Comparison of ENCODE assay signal across 26 cellular contexts in genomic region chr14:23138173-23138535, GRCh38. TPM values are rescaled to one million over a fixed set of nuclear protein-coding genes. Genes with fewer than 3 reads are reported as not detected.
A peak's percentile ranks its signal among the peaks of the same experiment; 100 is the strongest.
DNase-seq lines count a peak whose midpoint lies in the region; ATAC-seq, FAIRE-seq and TF ChIP-seq lines count a peak whose summit lies in the region.
"Had no signal": no experiment of that assay in that cellular context is flagged by ENCODE, and none has a peak within 500 bp of the region (broad histone marks: within the 10 kb centered on the region; RNA-seq: fewer than 3 reads in every experiment).

No MANE protein-coding gene starts in this region.

- FAIRE-seq in endothelial cell of umbilical vein (lab: Jason Lieb, UNC), result peak; percentile 75
- FAIRE-seq: GM12892, kidney had no signal

- H3K4me3 ChIP-seq in endothelial cell of umbilical vein (replicated peaks in 1 of 3; ENCODE audit: insufficient read depth in 1 of 3, low read depth in 1 of 3, low read length in 3 of 3) (no peak overlapping the region), stomach (no peak overlapping the region)
- H3K4me3 ChIP-seq: lower lobe of right lung, upper lobe of left lung had no signal

- dilution Hi-C loops in endothelial cell of umbilical vein (cut with MboI; ENCODE audit: extremely low pct_ligation_motif_present, low sequenced_read_pairs), result no loop called here

- TF ChIP-seq POLR2A in endothelial cell of umbilical vein (IDR thresholded peaks at IDR 0.05; ENCODE audit: low read depth, low read length) (no peak), stomach (IDR thresholded peaks at IDR 0.05) (no peak)

- H3K4me3 Mint-ChIP-seq in activated CD4-positive, alpha-beta T cell treated with anti-CD3 and anti-CD28 coated beads, Interleukin-2, amount 10 ng/mL, durations not matched to agents 7 days and 5 days, result no peak overlapping the region
- H3K4me3 Mint-ChIP-seq: neural crest cell had no signal

- H3K27ac Mint-ChIP-seq in activated CD4-positive, alpha-beta T cell treated with anti-CD3 and anti-CD28 coated beads, Interleukin-2, amount 10 ng/mL, durations not matched to agents 7 days and 5 days, result no peak overlapping the region

- H3K9me1 ChIP-seq in endothelial cell of umbilical vein (replicated peaks; ENCODE audit: control insufficient read depth, extremely low read depth, insufficient read depth, low read length), result no peaks in the 10 kb centered on the region

- H3K4me1 ChIP-seq in endothelial cell of umbilical vein (ENCODE audit: control insufficient read depth, extremely low read depth, insufficient read depth, low read length) (peaks cover 8% of the 10 kb centered on the region), stomach (peaks cover 16 to 60% (median 33%) of the 10 kb centered on the region in 4 donors)

- H3K79me2 ChIP-seq in endothelial cell of umbilical vein (ENCODE audit: control insufficient read depth, insufficient read depth, low read length), result no peaks in the 10 kb centered on the region

- H3K9ac ChIP-seq in endothelial cell of umbilical vein (replicated peaks; ENCODE audit: extremely low read depth, insufficient read depth, low read length), result no peak overlapping the region
- H3K9ac ChIP-seq: KMS-11 had no signal

- H2AFZ ChIP-seq in endothelial cell of umbilical vein (ENCODE audit: low read depth, low read length), result peak overlapping the region; percentile 76

- no peak for TF ChIP-seq EP300 in stomach (IDR thresholded peaks at IDR 0.05)

- peaks cover 2% of the 10 kb centered on the region for H3K27me3 Mint-ChIP-seq in activated CD4-positive, alpha-beta T cell treated with anti-CD3 and anti-CD28 coated beads, Interleukin-2, amount 10 ng/mL, durations not matched to agents 7 days and 5 days

- no peak overlapping the region for H3K27ac ChIP-seq in endothelial cell of umbilical vein (ENCODE audit: insufficient read depth, low read depth, low read length)
- peak overlapping the region; percentile 39 to 93 (median 51) for H3K27ac ChIP-seq in stomach
- H3K27ac ChIP-seq: 22Rv1, KMS-11, lower lobe of right lung, upper lobe of left lung had no signal

- H3K9me3 ChIP-seq in endothelial cell of umbilical vein (replicated peaks; ENCODE audit: control insufficient read depth, insufficient read depth, low read length) (no peaks in the 10 kb centered on the region), stomach (no peaks in the 10 kb centered on the region)
- H3K9me3 ChIP-seq: lower lobe of right lung, upper lobe of left lung had no signal

- no peaks in the 10 kb centered on the region for H3K36me3 ChIP-seq in endothelial cell of umbilical vein (ENCODE audit: control insufficient read depth in 2 of 2, extremely low read depth in 1 of 2, insufficient read depth in 2 of 2, low read length in 2 of 2)
- H3K36me3 ChIP-seq in stomach, result peaks cover 25 to 70% (median 62%) of the 10 kb centered on the region in 4 donors

- intact Hi-C loops in Right ventricle myocardium inferior (cut with DNase I), result no loop called here
- intact Hi-C loops in cardiac septum (cut with DNase I), result no loop called here
- intact Hi-C loops in endothelial cell of umbilical vein (cut with micrococcal nuclease), result no loop called here
- intact Hi-C loops in stomach (cut with DNase I; ENCODE audit: low total_unique reads), result no loop called here

- no peaks in the 10 kb centered on the region for H3K9me3 Mint-ChIP-seq in activated CD4-positive, alpha-beta T cell treated with anti-CD3 and anti-CD28 coated beads, Interleukin-2, amount 10 ng/mL, durations not matched to agents 7 days and 5 days
- H3K9me3 Mint-ChIP-seq: activated naive CD4-positive, alpha-beta T cell treated with anti-CD3 and anti-CD28 coated beads, Interleukin-2, amount 50 U/mL, for 72 hours; neural crest cell had no signal

- CTCF ChIA-PET in endothelial cell of umbilical vein (lab: Charles Lee), result interaction anchor here (0.8 to 2.4 kb wide), 6 partner anchors 17 to 48 kb away, joined by 3 to 20 read pairs (median 3); partner anchors contain the start of gene SLC7A8
- CTCF ChIA-PET in activated CD4-positive, alpha-beta T cell treated with anti-CD3 and anti-CD28 coated beads, Interleukin-2, amount 10 ng/mL, durations not matched to agents 7 days and 5 days (lab: Charles Lee), result interaction anchor here (3.0 kb wide), 1 partner anchor 17 kb away, joined by 11 read pairs; no protein-coding TSS in a partner anchor

- no peaks in the 10 kb centered on the region for H4K20me1 ChIP-seq in endothelial cell of umbilical vein (replicated peaks; ENCODE audit: control insufficient read depth, extremely low read depth, insufficient read depth, low read length)

- BruUV-seq in endothelial cell of umbilical vein (replicated peaks; lab: Mats Ljungman, UMichigan), result no TSS peak

- DNase-seq in Right ventricle myocardium inferior (ENCODE audit: missing footprints), result peak; percentile 17
- DNase-seq in cardiac septum (ENCODE audit: low spot score), result no peak
- DNase-seq in endothelial cell of umbilical vein (ENCODE audit: low read depth, low spot score), result peak; percentile 49
- peak; percentile 37 for DNase-seq in islet precursor cell
- DNase-seq in stomach, result no peak
- DNase-seq in activated gamma-delta T cell (lab: John Stamatoyannopoulos, UW), result no peak
- DNase-seq in cortex of kidney (lab: John Stamatoyannopoulos, UW), result no peak
- no peak for DNase-seq in activated CD4-positive, alpha-beta T cell treated with anti-CD3 and anti-CD28 coated beads, Interleukin-2, amount 10 ng/mL, durations not matched to agents 7 days and 5 days
- DNase-seq: central memory CD4-positive, alpha-beta T cell; GOT3; kidney; lower lobe of right lung; MV-4-11; NCI-H146; NCI-H2171; NCI-H526 treated with DMSO at 0.1 percent for 48 hours had no signal

- no peaks in the 10 kb centered on the region for H3K36me3 Mint-ChIP-seq in activated CD4-positive, alpha-beta T cell treated with anti-CD3 and anti-CD28 coated beads, Interleukin-2, amount 10 ng/mL, durations not matched to agents 7 days and 5 days (ENCODE audit: low read depth)
- H3K36me3 Mint-ChIP-seq: activated naive CD4-positive, alpha-beta T cell treated with anti-CD3 and anti-CD28 coated beads, Interleukin-2, amount 50 U/mL, for 72 hours had no signal

- no peak overlapping the region for H3K4me2 ChIP-seq in endothelial cell of umbilical vein (ENCODE audit: insufficient read depth, low read length)
- H3K4me2 ChIP-seq: KMS-11 had no signal

- H3K27me3 ChIP-seq in endothelial cell of umbilical vein (ENCODE audit: control insufficient read depth in 2 of 2, insufficient read depth in 2 of 2, low read length in 2 of 2) (no peaks in the 10 kb centered on the region), stomach (no peaks in the 10 kb centered on the region)
- H3K27me3 ChIP-seq: upper lobe of left lung had no signal

- POLR2A ChIA-PET in endothelial cell of umbilical vein (lab: Charles Lee), result no interaction called here
- POLR2A ChIA-PET in activated CD4-positive, alpha-beta T cell treated with anti-CD3 and anti-CD28 coated beads, Interleukin-2, amount 10 ng/mL, durations not matched to agents 7 days and 5 days (lab: Charles Lee), result no interaction called here

- H3K4me1 Mint-ChIP-seq in activated CD4-positive, alpha-beta T cell treated with anti-CD3 and anti-CD28 coated beads, Interleukin-2, amount 10 ng/mL, durations not matched to agents 7 days and 5 days, result no peaks in the 10 kb centered on the region
- H3K4me1 Mint-ChIP-seq: neural crest cell had no signal

- ATAC-seq in Right ventricle myocardium inferior, result no peak
- ATAC-seq: activated naive CD4-positive, alpha-beta T cell treated with anti-CD3 and anti-CD28 coated beads, Interleukin-2, amount 50 U/mL, for 72 hours; SK-N-SH treated with all-trans-retinoic acid at 6 μM for 48 hours had no signal

- TF ChIP-seq CTCF in endothelial cell of umbilical vein (IDR thresholded peaks at IDR 0.05; ENCODE audit: extremely low read depth in 1 of 2, insufficient read depth in 1 of 2, low read depth in 1 of 2, low read length in 2 of 2), result no peak
- no peak for TF ChIP-seq CTCF in stomach (IDR thresholded peaks at IDR 0.05)

- WGBS in stomach, 5 donors, result 33 to 46% (median 44%) methylated on average over 1 of the region's 1 CpG

RNA-seq across cellular contexts. Expression of gene CEBPE, which starts 19.1 kb away (rescaled TPM):
- total RNA-seq in Right ventricle myocardium inferior (not detected), cardiac septum (not detected), endothelial cell of umbilical vein (not detected in 2 replicates), stomach (not detected)
- polyA plus RNA-seq in endothelial cell of umbilical vein (not detected in 2 replicates), stomach (under 1 TPM in 1 of 3 donors, not detected in 2; 0.37 TPM)
- polyA plus RNA-seq in endothelial cell of umbilical vein (2011; cell fraction: cytosol; rRNA removed), result not detected in 2 replicates
- polyA plus RNA-seq in endothelial cell of umbilical vein (2011; cell fraction: nucleus; rRNA removed), result not detected in 2 replicates
- not detected in 2 replicates for polyA plus RNA-seq in endothelial cell of umbilical vein (2012)
- not detected in 2 replicates for polyA minus RNA-seq in endothelial cell of umbilical vein
- polyA minus RNA-seq in endothelial cell of umbilical vein (2011; cell fraction: cytosol; rRNA and poly(A)+ RNA removed), result not detected
- polyA minus RNA-seq in endothelial cell of umbilical vein (2011; cell fraction: nucleus; rRNA and poly(A)+ RNA removed), result not detected in 2 replicates
- under 1 TPM; 0.67 to 0.98 TPM for total RNA-seq in activated CD4-positive, alpha-beta T cell treated with anti-CD3 and anti-CD28 coated beads, Interleukin-2, amount 10 ng/mL, durations not matched to agents 7 days and 5 days
- total RNA-seq: dermis microvascular lymphatic vessel endothelial cell, kidney, neural crest cell had no signal

RNA-seq across cellular contexts. Expression of gene CIROP, which starts 33.4 kb away (rescaled TPM):
- total RNA-seq in Right ventricle myocardium inferior, result not detected
- not detected for total RNA-seq in cardiac septum
- not detected in 2 replicates for total RNA-seq in endothelial cell of umbilical vein
- not detected in 2 replicates for polyA plus RNA-seq in endothelial cell of umbilical vein
- polyA plus RNA-seq in endothelial cell of umbilical vein (2011; cell fraction: cytosol; rRNA removed), result not detected in 2 replicates
- polyA plus RNA-seq in endothelial cell of umbilical vein (2011; cell fraction: nucleus; rRNA removed), result not detected in 2 replicates
- polyA plus RNA-seq in endothelial cell of umbilical vein (2012), result not detected in 2 replicates
- polyA minus RNA-seq in endothelial cell of umbilical vein, result not detected in 2 replicates
- not detected for polyA minus RNA-seq in endothelial cell of umbilical vein (2011; cell fraction: cytosol; rRNA and poly(A)+ RNA removed)
- not detected in 2 replicates for polyA minus RNA-seq in endothelial cell of umbilical vein (2011; cell fraction: nucleus; rRNA and poly(A)+ RNA removed)
- total RNA-seq in stomach, result not detected
- polyA plus RNA-seq in stomach, result not detected
- not detected for total RNA-seq in activated CD4-positive, alpha-beta T cell treated with anti-CD3 and anti-CD28 coated beads, Interleukin-2, amount 10 ng/mL, durations not matched to agents 7 days and 5 days
- total RNA-seq: activated naive CD4-positive, alpha-beta T cell treated with anti-CD3 and anti-CD28 coated beads, Interleukin-2, amount 50 U/mL, for 72 hours; dermis microvascular lymphatic vessel endothelial cell; kidney; lower lobe of right lung; neural crest cell; posterior vena cava; subcutaneous adipose tissue; upper lobe of left lung had no signal

RNA-seq across cellular contexts. Expression of gene C14orf119, which starts 42.8 kb away (rescaled TPM):
- total RNA-seq in Right ventricle myocardium inferior (22.4 TPM), cardiac septum (28.9 TPM), endothelial cell of umbilical vein (55.5 and 58.3 TPM in 2 replicates), stomach (10 to 100 TPM in 2 of 5 donors, 1 to 10 TPM in 2, not detected in 1; 1.8 to 25.2 (median 14.0) TPM)
- polyA plus RNA-seq in endothelial cell of umbilical vein (60.5 and 78.7 TPM in 2 replicates), stomach (10 to 100 TPM; 27.4 to 51.8 (median 49.8) TPM)
- 62.7 and 64.0 TPM in 2 replicates for polyA plus RNA-seq in endothelial cell of umbilical vein (2011; cell fraction: cytosol; rRNA removed)
- 35.3 and 36.9 TPM in 2 replicates for polyA plus RNA-seq in endothelial cell of umbilical vein (2011; cell fraction: nucleus; rRNA removed)
- 55.9 and 63.8 TPM in 2 replicates for polyA plus RNA-seq in endothelial cell of umbilical vein (2012)
- 83.3 and 87.7 TPM in 2 replicates for polyA minus RNA-seq in endothelial cell of umbilical vein
- 22.7 TPM for polyA minus RNA-seq in endothelial cell of umbilical vein (2011; cell fraction: cytosol; rRNA and poly(A)+ RNA removed)
- polyA minus RNA-seq in endothelial cell of umbilical vein (2011; cell fraction: nucleus; rRNA and poly(A)+ RNA removed), result 9.8 and 21.1 TPM in 2 replicates
- total RNA-seq in activated CD4-positive, alpha-beta T cell treated with anti-CD3 and anti-CD28 coated beads, Interleukin-2, amount 10 ng/mL, durations not matched to agents 7 days and 5 days, result 10 to 100 TPM; 48.0 to 48.2 TPM

RNA-seq across cellular contexts. Expression of gene ACIN1, which starts 43.2 kb away (rescaled TPM):
- total RNA-seq in Right ventricle myocardium inferior, result 73.9 TPM
- total RNA-seq in cardiac septum, result 72.4 TPM
- 220 and 240 TPM in 2 replicates for total RNA-seq in endothelial cell of umbilical vein
- polyA plus RNA-seq in endothelial cell of umbilical vein, result 136 and 146 TPM in 2 replicates
- 91.2 and 98.2 TPM in 2 replicates for polyA plus RNA-seq in endothelial cell of umbilical vein (2011; cell fraction: cytosol; rRNA removed)
- 821 and 966 TPM in 2 replicates for polyA plus RNA-seq in endothelial cell of umbilical vein (2011; cell fraction: nucleus; rRNA removed)
- polyA plus RNA-seq in endothelial cell of umbilical vein (2012), result 112 and 141 TPM in 2 replicates
- 185 and 201 TPM in 2 replicates for polyA minus RNA-seq in endothelial cell of umbilical vein
- 46.6 TPM for polyA minus RNA-seq in endothelial cell of umbilical vein (2011; cell fraction: cytosol; rRNA and poly(A)+ RNA removed)
- polyA minus RNA-seq in endothelial cell of umbilical vein (2011; cell fraction: nucleus; rRNA and poly(A)+ RNA removed), result 229 and 315 TPM in 2 replicates
- 100 to 1,000 TPM; 114 to 232 (median 123) TPM for total RNA-seq in stomach
- 10 to 100 TPM; 37.1 to 86.4 (median 52.7) TPM for polyA plus RNA-seq in stomach
- total RNA-seq in activated CD4-positive, alpha-beta T cell treated with anti-CD3 and anti-CD28 coated beads, Interleukin-2, amount 10 ng/mL, durations not matched to agents 7 days and 5 days, result 100 to 1,000 TPM; 202 to 221 TPM

RNA-seq across cellular contexts. Expression of gene SLC7A8, which starts 45.3 kb away (rescaled TPM):
- total RNA-seq in Right ventricle myocardium inferior, result 11.5 TPM
- total RNA-seq in cardiac septum, result 4.4 TPM
- total RNA-seq in endothelial cell of umbilical vein, result 1.1 and 1.6 TPM in 2 replicates
- polyA plus RNA-seq in endothelial cell of umbilical vein, result 0.76 and 0.88 TPM in 2 replicates
- 0.56 and 0.61 TPM in 2 replicates for polyA plus RNA-seq in endothelial cell of umbilical vein (2011; cell fraction: cytosol; rRNA removed)
- polyA plus RNA-seq in endothelial cell of umbilical vein (2011; cell fraction: nucleus; rRNA removed), result 0.57 and 1.0 TPM in 2 replicates
- 2.7 and 16.6 TPM in 2 replicates for polyA plus RNA-seq in endothelial cell of umbilical vein (2012)
- 1.9 and 3.4 TPM in 2 replicates for polyA minus RNA-seq in endothelial cell of umbilical vein
- not detected for polyA minus RNA-seq in endothelial cell of umbilical vein (2011; cell fraction: cytosol; rRNA and poly(A)+ RNA removed)
- polyA minus RNA-seq in endothelial cell of umbilical vein (2011; cell fraction: nucleus; rRNA and poly(A)+ RNA removed), result 0.24 and 0.29 TPM in 2 replicates
- 100 to 1,000 TPM in 1 of 5 donors, 10 to 100 TPM in 3, 1 to 10 TPM in 1; 1.2 to 102 (median 43.7) TPM for total RNA-seq in stomach
- polyA plus RNA-seq in stomach, result 10 to 100 TPM; 22.1 to 33.9 (median 22.4) TPM
- under 1 TPM; 0.27 to 0.64 TPM for total RNA-seq in activated CD4-positive, alpha-beta T cell treated with anti-CD3 and anti-CD28 coated beads, Interleukin-2, amount 10 ng/mL, durations not matched to agents 7 days and 5 days

Comparison
In these comparisons a context has a peak if more than half of its experiments do, and no peak if none do; other contexts are left out.
1. DNase-seq: peak in Right ventricle myocardium inferior (single experiment), endothelial cell of umbilical vein (single experiment) and islet precursor cell (single experiment); none in cardiac septum (single experiment), stomach (single experiment), activated gamma-delta T cell (single experiment), cortex of kidney (single experiment) and activated CD4-positive, alpha-beta T cell treated with anti-CD3 and anti-CD28 coated beads, Interleukin-2, amount 10 ng/mL, durations not matched to agents 7 days and 5 days (single experiment).